In genomic region chr2:114724513-114724912, GRCh38 we compare ENCODE assay signal across 18 cellular contexts.
DNase-seq lines count a peak whose midpoint lies in the region; ATAC-seq and TF ChIP-seq lines count a peak whose summit lies in the region.
"Had no signal": no experiment of that assay in that cellular context is flagged by ENCODE, and none has a peak within 500 bp of the region (broad histone marks: within the 10 kb centered on the region; RNA-seq: fewer than 3 reads in every experiment).

No MANE protein-coding gene starts in this region.

- H4K20me1 ChIP-seq in GM23338 (replicated peaks; ENCODE audit: insufficient read depth) (no peaks in the 10 kb centered on the region), hepatocyte (ENCODE audit: insufficient read depth, poor library complexity, severe bottlenecking) (no peaks in the 10 kb centered on the region)
- H4K20me1 ChIP-seq: BLaER1 treated with 17β-estradiol and CSF1 and Interleukin-3, amounts not matched to agents 10 nM and 100 nM had no signal

- DNase-seq in GM23338 (ENCODE audit: low spot score) (no peak), hepatocyte (ENCODE audit: low spot score) (peak; percentile 41), neural crest cell (ENCODE audit: low read depth, low spot score) (no peak), type B pancreatic cell (ENCODE audit: extremely low spot score, unreplicated experiment) (no peak), middle frontal gyrus (ENCODE audit: extremely low spot score, low spot score) (no peak)
- DNase-seq in stimulated activated naive CD8-positive, alpha-beta T cell treated with anti-CD3 and anti-CD28 coated beads, Interleukin-15, amount 100 ng/mL, for 72 hours, result no peak
- no peak for DNase-seq in activated CD4-positive, alpha-beta T cell treated with anti-CD3 and anti-CD28 coated beads, Interleukin-2, amount 10 ng/mL, durations not matched to agents 24 days and 14 days
- DNase-seq in CD4-positive, alpha-beta memory T cell, result no peak
- DNase-seq: 8988T; CD8-positive, alpha-beta memory T cell; COR-L47; HFFc6; IMR-90 had no signal

- no peak overlapping the region for H3K4me3 ChIP-seq in GM23338
- no peak overlapping the region for H3K4me3 ChIP-seq in hepatocyte
- H3K4me3 ChIP-seq in CD4-positive, alpha-beta memory T cell (ENCODE audit: low read length in 2 of 2), result no peak overlapping the region
- H3K4me3 ChIP-seq: BLaER1 treated with 17β-estradiol and CSF1 and Interleukin-3, amounts not matched to agents 10 nM and 100 nM; K562 had no signal

- H3K4me1 ChIP-seq in GM23338 (ENCODE audit: insufficient read depth) (peaks cover 12% of the 10 kb centered on the region; the same call in 1 of the 2 replicates), hepatocyte (ENCODE audit: insufficient read depth) (no peaks in the 10 kb centered on the region)
- H3K4me1 ChIP-seq in CD4-positive, alpha-beta memory T cell (ENCODE audit: insufficient read depth, low read length), result no peaks in the 10 kb centered on the region
- H3K4me1 ChIP-seq: BLaER1 treated with 17β-estradiol and CSF1 and Interleukin-3, amounts not matched to agents 10 nM and 100 nM had no signal

- H3K9me3 Mint-ChIP-seq in GM23338, result peaks cover 9% of the 10 kb centered on the region; the same call in 2 of the 3 replicates
- peaks cover 3% of the 10 kb centered on the region for H3K9me3 Mint-ChIP-seq in neural crest cell
- no peaks in the 10 kb centered on the region for H3K9me3 Mint-ChIP-seq in type B pancreatic cell
- H3K9me3 Mint-ChIP-seq in stimulated activated naive CD8-positive, alpha-beta T cell treated with anti-CD3 and anti-CD28 coated beads, Interleukin-15, amount 100 ng/mL, for 72 hours, result no peaks in the 10 kb centered on the region
- H3K9me3 Mint-ChIP-seq in activated CD4-positive, alpha-beta T cell treated with anti-CD3 and anti-CD28 coated beads, Interleukin-2, amount 10 ng/mL, durations not matched to agents 24 days and 14 days, result no peaks in the 10 kb centered on the region
- peaks cover 0 to 2% (median 0%) of the 10 kb centered on the region in 8 donors for H3K9me3 Mint-ChIP-seq in CD4-positive, alpha-beta memory T cell

- WGBS in hepatocyte (ENCODE audit: low lambda C conversion rate, missing lambda C conversion rate), result 46% methylated on average over 1 of the region's 1 CpG

- H3K27ac Mint-ChIP-seq in GM23338 (no peak overlapping the region), neural crest cell (ENCODE audit: unreplicated experiment) (peak overlapping the region; percentile 2), type B pancreatic cell (peak overlapping the region; percentile 61)
- H3K27ac Mint-ChIP-seq in stimulated activated naive CD8-positive, alpha-beta T cell treated with anti-CD3 and anti-CD28 coated beads, Interleukin-15, amount 100 ng/mL, for 72 hours, result no peak overlapping the region
- H3K27ac Mint-ChIP-seq in activated CD4-positive, alpha-beta T cell treated with anti-CD3 and anti-CD28 coated beads, Interleukin-2, amount 10 ng/mL, durations not matched to agents 24 days and 14 days, result no peak overlapping the region
- no peak overlapping the region for H3K27ac Mint-ChIP-seq in CD4-positive, alpha-beta memory T cell
- H3K27ac Mint-ChIP-seq: B cell; CD8-positive, alpha-beta memory T cell; HFFc6 had no signal

- H3K27ac ChIP-seq in GM23338 (ENCODE audit: low read depth) (no peak overlapping the region), hepatocyte (peak overlapping the region; percentile 47)
- H3K27ac ChIP-seq in CD4-positive, alpha-beta memory T cell (ENCODE audit: low read depth, low read length), result no peak overlapping the region
- H3K27ac ChIP-seq: BLaER1 treated with 17β-estradiol and CSF1 and Interleukin-3, amounts not matched to agents 10 nM and 100 nM; HL-60 had no signal

- CTCF ChIA-PET in CD4-positive, alpha-beta memory T cell (lab: Charles Lee; ENCODE audit: partially characterized antibody), result no interaction called here

- no peaks in the 10 kb centered on the region for H3K36me3 ChIP-seq in GM23338 (ENCODE audit: insufficient read depth)
- no peaks in the 10 kb centered on the region for H3K36me3 ChIP-seq in hepatocyte (replicated peaks; ENCODE audit: insufficient read depth, low read depth)
- H3K36me3 ChIP-seq in CD4-positive, alpha-beta memory T cell (ENCODE audit: insufficient read depth, low read length), result no peaks in the 10 kb centered on the region
- H3K36me3 ChIP-seq: BLaER1 treated with 17β-estradiol and CSF1 and Interleukin-3, amounts not matched to agents 10 nM and 100 nM had no signal

- H3K9me3 ChIP-seq in hepatocyte (ENCODE audit: low read depth), result no peaks in the 10 kb centered on the region
- no peaks in the 10 kb centered on the region for H3K9me3 ChIP-seq in CD4-positive, alpha-beta memory T cell (ENCODE audit: control insufficient read depth in 1 of 2, low read length in 2 of 2)
- H3K9me3 ChIP-seq: BLaER1 treated with 17β-estradiol and CSF1 and Interleukin-3, amounts not matched to agents 10 nM and 100 nM had no signal

- no peaks in the 10 kb centered on the region for H3K36me3 Mint-ChIP-seq in GM23338 (ENCODE audit: low read depth)
- H3K36me3 Mint-ChIP-seq in neural crest cell (ENCODE audit: low read depth), result peaks cover 3% of the 10 kb centered on the region
- H3K36me3 Mint-ChIP-seq in type B pancreatic cell, result no peaks in the 10 kb centered on the region
- H3K36me3 Mint-ChIP-seq in activated CD4-positive, alpha-beta T cell treated with anti-CD3 and anti-CD28 coated beads, Interleukin-2, amount 10 ng/mL, durations not matched to agents 24 days and 14 days (ENCODE audit: low read depth), result no peaks in the 10 kb centered on the region
- H3K36me3 Mint-ChIP-seq in CD4-positive, alpha-beta memory T cell, result no peaks in the 10 kb centered on the region
- H3K36me3 Mint-ChIP-seq: CD8-positive, alpha-beta memory T cell had no signal

- no peaks in the 10 kb centered on the region for H3F3A ChIP-seq in GM23338 (replicated peaks; ENCODE audit: low read depth)

- H3K4me3 Mint-ChIP-seq in GM23338 (no peak overlapping the region), neural crest cell (no peak overlapping the region), type B pancreatic cell (no peak overlapping the region)
- H3K4me3 Mint-ChIP-seq in stimulated activated naive CD8-positive, alpha-beta T cell treated with anti-CD3 and anti-CD28 coated beads, Interleukin-15, amount 100 ng/mL, for 72 hours, result no peak overlapping the region
- H3K4me3 Mint-ChIP-seq in activated CD4-positive, alpha-beta T cell treated with anti-CD3 and anti-CD28 coated beads, Interleukin-2, amount 10 ng/mL, durations not matched to agents 24 days and 14 days, result no peak overlapping the region
- H3K4me3 Mint-ChIP-seq in CD4-positive, alpha-beta memory T cell, result no peak overlapping the region
- H3K4me3 Mint-ChIP-seq: B cell; CD8-positive, alpha-beta memory T cell; HFFc6 had no signal

- intact Hi-C loops in activated CD4-positive, alpha-beta T cell treated with anti-CD3 and anti-CD28 coated beads, Interleukin-2, amount 10 ng/mL, durations not matched to agents 24 days and 14 days (cut with micrococcal nuclease), result no loop called here
- intact Hi-C loops in CD4-positive, alpha-beta memory T cell (cut with micrococcal nuclease), result no loop called here

- H3K4me2 ChIP-seq in GM23338 (no peak overlapping the region), hepatocyte (peak overlapping the region; percentile 26)
- H3K4me2 ChIP-seq: BLaER1 treated with 17β-estradiol and CSF1 and Interleukin-3, amounts not matched to agents 10 nM and 100 nM had no signal

- ATAC-seq in GM23338, result no peak
- no peak for ATAC-seq in stimulated activated naive CD8-positive, alpha-beta T cell treated with anti-CD3 and anti-CD28 coated beads, Interleukin-15, amount 100 ng/mL, for 72 hours
- ATAC-seq: HCT116, K562 had no signal

- no peaks in the 10 kb centered on the region for H3K27me3 Mint-ChIP-seq in GM23338 (ENCODE audit: insufficient read depth, low read depth, poor library complexity)
- H3K27me3 Mint-ChIP-seq in neural crest cell (ENCODE audit: low read depth), result no peaks in the 10 kb centered on the region
- peaks cover 3% of the 10 kb centered on the region for H3K27me3 Mint-ChIP-seq in type B pancreatic cell
- no peaks in the 10 kb centered on the region for H3K27me3 Mint-ChIP-seq in stimulated activated naive CD8-positive, alpha-beta T cell treated with anti-CD3 and anti-CD28 coated beads, Interleukin-15, amount 100 ng/mL, for 72 hours
- H3K27me3 Mint-ChIP-seq in activated CD4-positive, alpha-beta T cell treated with anti-CD3 and anti-CD28 coated beads, Interleukin-2, amount 10 ng/mL, durations not matched to agents 24 days and 14 days, result no peaks in the 10 kb centered on the region
- no peaks in the 10 kb centered on the region for H3K27me3 Mint-ChIP-seq in CD4-positive, alpha-beta memory T cell
- H3K27me3 Mint-ChIP-seq: B cell; CD8-positive, alpha-beta memory T cell had no signal

- no peaks in the 10 kb centered on the region for H3K9me2 ChIP-seq in GM23338 (ENCODE audit: insufficient read depth)
- no peaks in the 10 kb centered on the region for H3K9me2 ChIP-seq in hepatocyte (replicated peaks; ENCODE audit: insufficient read depth)

- H3K4me1 Mint-ChIP-seq in GM23338 (peaks cover 3% of the 10 kb centered on the region; the same call in 1 of the 3 replicates), neural crest cell (no peaks in the 10 kb centered on the region), type B pancreatic cell (ENCODE audit: unreplicated experiment) (no peaks in the 10 kb centered on the region)
- H3K4me1 Mint-ChIP-seq in stimulated activated naive CD8-positive, alpha-beta T cell treated with anti-CD3 and anti-CD28 coated beads, Interleukin-15, amount 100 ng/mL, for 72 hours, result no peaks in the 10 kb centered on the region
- no peaks in the 10 kb centered on the region for H3K4me1 Mint-ChIP-seq in activated CD4-positive, alpha-beta T cell treated with anti-CD3 and anti-CD28 coated beads, Interleukin-2, amount 10 ng/mL, durations not matched to agents 24 days and 14 days
- no peaks in the 10 kb centered on the region for H3K4me1 Mint-ChIP-seq in CD4-positive, alpha-beta memory T cell
- H3K4me1 Mint-ChIP-seq: B cell; CD8-positive, alpha-beta memory T cell had no signal

- POLR2A ChIA-PET in CD4-positive, alpha-beta memory T cell (lab: Charles Lee; ENCODE audit: partially characterized antibody), result no interaction called here

- peak overlapping the region; percentile 79 for H2AFZ ChIP-seq in GM23338
- no peak overlapping the region for H2AFZ ChIP-seq in hepatocyte

- TF ChIP-seq CTCF in GM23338 (conservative IDR thresholded peaks at IDR 0.05; ENCODE audit: low read depth in 2 of 2) (no peak), hepatocyte (IDR thresholded peaks at IDR 0.05; ENCODE audit: poor library complexity) (no peak), neural crest cell (conservative IDR thresholded peaks at IDR 0.05) (no peak), type B pancreatic cell (conservative IDR thresholded peaks at IDR 0.05) (no peak)

- H3K79me2 ChIP-seq in GM23338 (replicated peaks; ENCODE audit: insufficient read depth) (no peaks in the 10 kb centered on the region), hepatocyte (no peaks in the 10 kb centered on the region)

- H3K27me3 ChIP-seq in GM23338 (ENCODE audit: insufficient read depth), result no peaks in the 10 kb centered on the region
- no peaks in the 10 kb centered on the region for H3K27me3 ChIP-seq in hepatocyte
- H3K27me3 ChIP-seq in CD4-positive, alpha-beta memory T cell (ENCODE audit: insufficient read depth, low read length), result no peaks in the 10 kb centered on the region
- H3K27me3 ChIP-seq: BLaER1 treated with 17β-estradiol and CSF1 and Interleukin-3, amounts not matched to agents 10 nM and 100 nM had no signal

TF ChIP-seq in GM23338, 12 proteins besides CTCF, POLR2A, EP300 and RAD21 (continues in another document):
- TF ChIP-seq EZH2phosphoT487 (IDR thresholded peaks at IDR 0.05; ENCODE audit: unreplicated experiment), result no peak

Comparison
In these comparisons a context has a peak if more than half of its experiments do, and no peak if none do; other contexts are left out.
1. H3K27ac Mint-ChIP-seq: peak in neural crest cell (single experiment) and type B pancreatic cell (single experiment); none in GM23338 (single experiment), stimulated activated naive CD8-positive, alpha-beta T cell treated with anti-CD3 and anti-CD28 coated beads, Interleukin-15, amount 100 ng/mL, for 72 hours (0 of 2), activated CD4-positive, alpha-beta T cell treated with anti-CD3 and anti-CD28 coated beads, Interleukin-2, amount 10 ng/mL, durations not matched to agents 24 days and 14 days (single experiment) and CD4-positive, alpha-beta memory T cell (0 of 7).